Comparison of ENCODE assay signal across 36 cellular contexts in genomic region chr7:148637094-148637493, GRCh38. TPM values are rescaled to one million over a fixed set of nuclear protein-coding genes. Genes with fewer than 3 reads are reported as not detected.
"Had no signal": no experiment of that assay in that cellular context is flagged by ENCODE, and none has a peak within 500 bp of the region (broad histone marks: within the 10 kb centered on the region; RNA-seq: fewer than 3 reads in every experiment).

No MANE protein-coding gene starts in this region.

- H3K36me3 ChIP-seq: MG63 had no signal

- H3K4me3 ChIP-seq: MG63 had no signal

- H3K27me3 ChIP-seq: MG63 had no signal

- DNase-seq: Karpas-422, Kasumi-1, MG63, MM.1S, MV-4-11, NCI-H1048, NCI-H1092, NCI-H1092 treated with DMSO at 0.1 percent for 48 hours, NCI-H1105, NCI-H1105 treated with DMSO at 0.1 percent for 48 hours, NCI-H1417 treated with DMSO at 0.1 percent for 48 hours, NCI-H1436, NCI-H1436 treated with DMSO at 0.1 percent for 48 hours, NCI-H146, NCI-H1694 treated with DMSO at 0.1 percent for 48 hours, NCI-H187, NCI-H187 treated with DMSO at 0.1 percent for 48 hours, NCI-H1930, NCI-H2029, NCI-H2029 treated with DMSO at 0.1 percent for 48 hours, NCI-H2081, NCI-H2081 treated with DMSO at 0.1 percent for 48 hours, NCI-H2107, NCI-H2171, NCI-H2171 treated with DMSO at 0.1 percent for 48 hours, NCI-H2227 treated with DMSO at 0.1 percent for 48 hours, NCI-H226, NCI-H345, NCI-H446, NCI-H446 treated with DMSO at 0.1 percent for 48 hours, NCI-H510A, NCI-H510A treated with DMSO at 0.1 percent for 48 hours had no signal

- H3K9me3 ChIP-seq: MG63 had no signal

RNA-seq across cellular contexts. Expression of gene C7orf33, which starts 46.5 kb away (rescaled TPM):
- total RNA-seq: LHCN-M2, M059J, MCF 10A, NCI-H460 had no signal
